In the genomic region with DNA sequence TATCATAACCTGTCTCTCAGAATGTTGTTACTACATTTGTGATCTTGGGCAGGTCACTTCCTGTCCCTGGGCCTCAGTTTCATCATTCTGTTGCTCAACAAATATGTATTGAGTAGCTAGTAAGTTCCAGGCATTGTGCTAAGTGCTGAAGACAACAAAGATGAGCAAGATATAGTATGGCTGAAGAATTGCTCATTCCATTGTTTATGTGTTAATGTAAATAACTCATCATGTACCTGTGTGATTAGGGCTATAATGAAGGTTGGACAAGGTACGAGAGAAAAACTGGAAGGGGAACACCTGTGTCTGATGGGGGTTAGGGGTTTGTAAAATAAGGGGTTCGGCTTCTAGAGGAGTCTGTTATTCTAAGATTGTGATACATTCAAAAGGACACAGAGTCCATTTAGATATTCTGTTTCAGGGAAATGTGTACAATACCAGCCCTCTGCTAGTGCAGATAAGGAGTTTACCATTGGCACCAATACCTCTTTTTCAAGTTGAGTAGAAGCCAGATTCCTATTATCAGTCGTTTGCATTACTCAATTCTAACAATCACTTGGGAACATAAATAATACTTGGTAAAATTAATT, we compare ENCODE assay signal across 24 cellular contexts. TPM values are rescaled to one million over a fixed set of nuclear protein-coding genes. Genes with fewer than 3 reads are reported as not detected.
A peak's percentile ranks its signal among the peaks of the same experiment; 100 is the strongest.
DNase-seq lines count a peak whose midpoint lies in the region; ATAC-seq, FAIRE-seq and TF ChIP-seq lines count a peak whose summit lies in the region.
"Had no signal": no experiment of that assay in that cellular context is flagged by ENCODE, and none has a peak within 500 bp of the region (broad histone marks: within the 10 kb centered on the region; RNA-seq: fewer than 3 reads in every experiment).

No MANE protein-coding gene starts in this region.

- H3K27ac ChIP-seq in HepG2 (ENCODE audit: extremely low read length, insufficient read depth, low read length) (no peak overlapping the region), right lobe of liver (no peak overlapping the region)
- H3K27ac ChIP-seq: A549, PC-9, psoas muscle, tibial artery had no signal

- H3K36me3 Mint-ChIP-seq in WTC11 (no peaks in the 10 kb centered on the region), progenitor cell of endocrine pancreas (ENCODE audit: insufficient read depth) (no peaks in the 10 kb centered on the region)
- H3K36me3 Mint-ChIP-seq: activated CD8-positive, alpha-beta memory T cell treated with anti-CD3 and anti-CD28 coated beads, Interleukin-2, amount 10 ng/mL, durations not matched to agents 7 days and 5 days; IgD-negative memory B cell had no signal

- no peaks in the 10 kb centered on the region for H3K79me2 ChIP-seq in HepG2 (ENCODE audit: insufficient read depth, low read length)

- TF ChIP-seq RAD21 in HepG2 (CRISPR knock-in tag; IDR thresholded peaks at IDR 0.05): no peak

- H3K27me3 ChIP-seq in HepG2 (ENCODE audit: control insufficient read depth in 1 of 2, insufficient read depth in 2 of 2, low read length in 2 of 2): no peaks in the 10 kb centered on the region
- no peaks in the 10 kb centered on the region for H3K27me3 ChIP-seq in right lobe of liver
- H3K27me3 ChIP-seq in MG63: no peaks in the 10 kb centered on the region
- H3K27me3 ChIP-seq: tibial artery had no signal

- H3K27me3 Mint-ChIP-seq in WTC11 (ENCODE audit: low read depth) (no peaks in the 10 kb centered on the region), progenitor cell of endocrine pancreas (no peaks in the 10 kb centered on the region)
- H3K27me3 Mint-ChIP-seq: activated naive CD8-positive, alpha-beta T cell treated with anti-CD3 and anti-CD28 coated beads, Interleukin-2, amount 50 U/mL, for 24 hours; IgD-negative memory B cell had no signal

- DNase-seq in HepG2 (ENCODE audit: low spot score) (no peak), right lobe of liver (no peak), WTC11 (ENCODE audit: low spot score) (no peak), progenitor cell of endocrine pancreas (ENCODE audit: low spot score, unreplicated experiment) (no peak), NCI-H82 (lab: John Stamatoyannopoulos, UW) (no peak), MG63 (no peak)
- DNase-seq: activated CD4-positive, CD25-positive, alpha-beta regulatory T cell; activated CD8-positive, alpha-beta memory T cell treated with anti-CD3 and anti-CD28 coated beads, Interleukin-2, amount 10 ng/mL, durations not matched to agents 7 days and 5 days; activated naive CD8-positive, alpha-beta T cell treated with anti-CD3 and anti-CD28 coated beads, Interleukin-2, amount 50 U/mL, for 24 hours; activated T-cell treated with anti-CD3 and anti-CD28 coated beads, Interleukin-2, amount 50 U/mL, for 48 hours; foreskin fibroblast; left cardiac atrium; NCI-H1436; NCI-H345; psoas muscle; Right ventricle myocardium superior; stimulated activated naive CD4-positive, alpha-beta T cell treated with Interleukin-2 at 50 U/mL for 16 hours; T-helper 9 cell; tibial artery had no signal

- H3K36me3 ChIP-seq in HepG2 (replicated peaks in 1 of 2; ENCODE audit: control insufficient read depth in 1 of 2, insufficient read depth in 2 of 2, low read length in 2 of 2) (no peaks in the 10 kb centered on the region), right lobe of liver (no peaks in the 10 kb centered on the region), MG63 (no peaks in the 10 kb centered on the region)
- H3K36me3 ChIP-seq: tibial artery had no signal

- H3K27ac Mint-ChIP-seq in WTC11 (no peak overlapping the region), progenitor cell of endocrine pancreas (no peak overlapping the region)
- H3K27ac Mint-ChIP-seq: activated CD8-positive, alpha-beta memory T cell treated with anti-CD3 and anti-CD28 coated beads, Interleukin-2, amount 10 ng/mL, durations not matched to agents 7 days and 5 days; activated naive CD8-positive, alpha-beta T cell treated with anti-CD3 and anti-CD28 coated beads, Interleukin-2, amount 50 U/mL, for 24 hours; IgD-negative memory B cell had no signal

- H4K20me1 ChIP-seq in HepG2 (ENCODE audit: insufficient read depth, low read length): no peaks in the 10 kb centered on the region

- TF ChIP-seq CTCF in HepG2 (CRISPR knock-in tag; IDR thresholded peaks at IDR 0.05) (no peak), right lobe of liver (IDR thresholded peaks at IDR 0.05) (no peak), WTC11 (IDR thresholded peaks at IDR 0.05) (no peak), progenitor cell of endocrine pancreas (IDR thresholded peaks at IDR 0.05; ENCODE audit: unreplicated experiment) (no peak)

- POLR2A ChIA-PET in HepG2 (lab: Yijun Ruan, JAX): no interaction called here
- POLR2A ChIA-PET in WTC11 (lab: Charles Lee): interaction anchor here (0.8 kb wide), 1 partner anchor 34 kb away, joined by 3 read pairs; no protein-coding TSS in a partner anchor

- H3K4me2 ChIP-seq in HepG2 (ENCODE audit: low read depth, low read length): no peak overlapping the region
- H3K4me2 ChIP-seq: A549, PC-9 had no signal

- TF ChIP-seq EP300 in HepG2 (IDR thresholded peaks at IDR 0.05; ENCODE audit: low read depth in 2 of 2, low read length in 2 of 2) (no peak), HepG2 (CRISPR knock-in tag; IDR thresholded peaks at IDR 0.05; ENCODE audit: borderline replicate concordance) (no peak)

- peaks cover 12% of the 10 kb centered on the region for H3K4me1 ChIP-seq in HepG2 (ENCODE audit: insufficient read depth, low read length)
- no peaks in the 10 kb centered on the region for H3K4me1 ChIP-seq in right lobe of liver
- H3K4me1 ChIP-seq: psoas muscle, tibial artery had no signal

- no peak overlapping the region for H3K9ac ChIP-seq in HepG2 (ENCODE audit: insufficient read depth, low read depth, low read length)

- H3K9me3 ChIP-seq in HepG2 (ENCODE audit: low read length) (no peaks in the 10 kb centered on the region), right lobe of liver (no peaks in the 10 kb centered on the region), MG63 (no peaks in the 10 kb centered on the region)
- H3K9me3 ChIP-seq: A549, psoas muscle, tibial artery had no signal

- H2AFZ ChIP-seq in HepG2 (ENCODE audit: low read length): no peak overlapping the region
- H2AFZ ChIP-seq: PC-9 had no signal

- no peaks in the 10 kb centered on the region for H3K9me3 Mint-ChIP-seq in WTC11
- H3K9me3 Mint-ChIP-seq in progenitor cell of endocrine pancreas (ENCODE audit: low read depth): no peaks in the 10 kb centered on the region
- H3K9me3 Mint-ChIP-seq: activated naive CD8-positive, alpha-beta T cell treated with anti-CD3 and anti-CD28 coated beads, Interleukin-2, amount 50 U/mL, for 24 hours; IgD-negative memory B cell had no signal

- TF ChIP-seq POLR2A in HepG2 (IDR thresholded peaks at IDR 0.05; ENCODE audit: insufficient read depth in 1 of 2, low read depth in 2 of 2, low read length in 2 of 2) (no peak), right lobe of liver (IDR thresholded peaks at IDR 0.05) (no peak)

- CTCF ChIA-PET in HepG2 (lab: Yijun Ruan, JAX; ENCODE audit: low intra/inter-chr PET ratio, low total read pairs): no interaction called here
- CTCF ChIA-PET in WTC11 (lab: Charles Lee): interaction anchor here (1.3 kb wide), 1 partner anchor 51 kb away, joined by 3 read pairs; no protein-coding TSS in a partner anchor

- intact Hi-C loops in HepG2 (cut with micrococcal nuclease; ENCODE audit: unreplicated experiment) (no loop called here), right lobe of liver (cut with DNase I) (no loop called here)

- WGBS in HepG2 (ENCODE audit: low lambda C conversion rate): 35% methylated on average over 3 of the region's 3 CpGs
- 51% methylated on average over 3 of the region's 3 CpGs for WGBS in right lobe of liver (ENCODE audit: insufficient coverage, low coverage, low lambda C conversion rate, missing lambda C conversion rate)

- H3K4me3 ChIP-seq in HepG2 (replicated peaks in 1 of 3; ENCODE audit: insufficient read depth in 1 of 3, low read depth in 2 of 3, low read length in 3 of 3) (no peak overlapping the region), right lobe of liver (no peak overlapping the region), MG63 (no peak overlapping the region)
- H3K4me3 ChIP-seq: A549, PC-9, psoas muscle, tibial artery had no signal

- FAIRE-seq in HepG2 (lab: Jason Lieb, UNC): no peak
- FAIRE-seq: A549 had no signal

- ATAC-seq in HepG2: no peak
- ATAC-seq in right lobe of liver: no peak
- ATAC-seq in WTC11: no peak
- peak; percentile 81 for ATAC-seq in esophagus mucosa
- no peak for ATAC-seq in GM18519 (IDR thresholded peaks at IDR 0.05; ENCODE audit: low FRiP score, unreplicated experiment)
- ATAC-seq: A549; activated CD8-positive, alpha-beta memory T cell treated with anti-CD3 and anti-CD28 coated beads, Interleukin-2, amount 10 ng/mL, durations not matched to agents 7 days and 5 days; activated naive CD8-positive, alpha-beta T cell treated with anti-CD3 and anti-CD28 coated beads, Interleukin-2, amount 50 U/mL, for 24 hours; left cardiac atrium; psoas muscle had no signal

- in situ Hi-C loops in HepG2 (cut with HindIII; ENCODE audit: extremely low pct_ligation_motif_present, low pct_unique_long_range_greater_than_20kb): no loop called here

- no peak overlapping the region for H3K4me3 Mint-ChIP-seq in WTC11
- H3K4me3 Mint-ChIP-seq in progenitor cell of endocrine pancreas (ENCODE audit: low read depth): no peak overlapping the region
- H3K4me3 Mint-ChIP-seq: activated CD8-positive, alpha-beta memory T cell treated with anti-CD3 and anti-CD28 coated beads, Interleukin-2, amount 10 ng/mL, durations not matched to agents 7 days and 5 days; activated naive CD8-positive, alpha-beta T cell treated with anti-CD3 and anti-CD28 coated beads, Interleukin-2, amount 50 U/mL, for 24 hours; IgD-negative memory B cell had no signal

- BruUV-seq in HepG2 (replicated peaks; lab: Mats Ljungman, UMichigan): no TSS peak

- no peaks in the 10 kb centered on the region for H3K4me1 Mint-ChIP-seq in WTC11
- H3K4me1 Mint-ChIP-seq in progenitor cell of endocrine pancreas (ENCODE audit: low read depth): peaks cover 8% of the 10 kb centered on the region
- H3K4me1 Mint-ChIP-seq: activated CD8-positive, alpha-beta memory T cell treated with anti-CD3 and anti-CD28 coated beads, Interleukin-2, amount 10 ng/mL, durations not matched to agents 7 days and 5 days; activated naive CD8-positive, alpha-beta T cell treated with anti-CD3 and anti-CD28 coated beads, Interleukin-2, amount 50 U/mL, for 24 hours; IgD-negative memory B cell had no signal

RNA-seq across cellular contexts. Expression of a gene that starts 20.0 kb away (rescaled TPM):
- 137 TPM in 2 replicates for total RNA-seq in HepG2 (2016; rRNA removed; fragmentation: Illumina TruSeq; extraction: Trizol)
- total RNA-seq in HepG2 (2016; cell fraction: cytosol; rRNA removed; fragmentation: Illumina TruSeq; extraction: Trizol; ENCODE audit: low read depth): 65.3 and 68.5 TPM in 2 replicates
- total RNA-seq in HepG2 (2016; cell fraction: insoluble cytoplasmic fraction; rRNA removed; fragmentation: Illumina TruSeq; extraction: Trizol): 118 and 133 TPM in 2 replicates
- total RNA-seq in HepG2 (2016; cell fraction: membrane; rRNA removed; fragmentation: Illumina TruSeq; extraction: Trizol): 83.5 and 99.6 TPM in 2 replicates
- total RNA-seq in HepG2 (2016; cell fraction: nucleus; rRNA removed; fragmentation: Illumina TruSeq; extraction: Trizol): 65.3 and 71.5 TPM in 2 replicates
- polyA plus RNA-seq in HepG2 (2011; rRNA removed): 74.1 and 89.3 TPM in 2 replicates
- 114 and 152 TPM in 2 replicates for polyA plus RNA-seq in HepG2 (2011; cell fraction: cytosol; rRNA removed)
- 206 and 230 TPM in 2 replicates for polyA plus RNA-seq in HepG2 (2011; cell fraction: nucleus; rRNA removed)
- polyA plus RNA-seq in HepG2 (2012): 163 and 164 TPM in 2 replicates
- 70.4 and 79.1 TPM in 2 replicates for polyA plus RNA-seq in HepG2 (2016; cell fraction: cytosol; fragmentation: Illumina TruSeq; extraction: Trizol; ENCODE audit: low read depth)
- polyA plus RNA-seq in HepG2 (2016; cell fraction: insoluble cytoplasmic fraction; fragmentation: Illumina TruSeq; extraction: Trizol; ENCODE audit: low read depth): 164 and 224 TPM in 2 replicates
- 82.1 and 83.3 TPM in 2 replicates for polyA plus RNA-seq in HepG2 (2016; cell fraction: membrane; fragmentation: Illumina TruSeq; extraction: Trizol; ENCODE audit: low read depth)
- 151 and 152 TPM in 2 replicates for polyA plus RNA-seq in HepG2 (2016; cell fraction: nucleus; fragmentation: Illumina TruSeq; extraction: Trizol; ENCODE audit: insufficient read depth, low read depth)
- polyA minus RNA-seq in HepG2 (2011; rRNA and poly(A)+ RNA removed; ENCODE audit: low replicate concordance): 163 and 181 TPM in 2 replicates
- polyA minus RNA-seq in HepG2 (2011; cell fraction: cytosol; rRNA and poly(A)+ RNA removed): 63.3 and 66.4 TPM in 2 replicates
- polyA minus RNA-seq in HepG2 (2011; cell fraction: nucleus; rRNA and poly(A)+ RNA removed): 45.7 and 49.9 TPM in 2 replicates
- total RNA-seq in right lobe of liver: 10 to 100 TPM; 17.9 to 44.5 (median 22.0) TPM
- total RNA-seq in WTC11 (2021): 130 to 141 TPM (median 140 TPM) in 3 replicates
- 44.4 TPM for total RNA-seq in esophagus mucosa
- 53.8 and 53.9 TPM in 2 replicates for total RNA-seq in progenitor cell of endocrine pancreas
- total RNA-seq in MG63 (2014; rRNA removed; shearing (Covaris generic); ENCODE audit: low replicate concordance): 65.4 and 69.8 TPM in 2 replicates

RNA-seq across cellular contexts. Expression of a gene that starts 20.3 kb away (rescaled TPM):
- total RNA-seq in HepG2 (2016; rRNA removed; fragmentation: Illumina TruSeq; extraction: Trizol) (38.2 and 55.8 TPM in 2 replicates), right lobe of liver (10 to 100 TPM; 31.0 to 49.4 (median 43.2) TPM), WTC11 (2021) (39.8 to 43.2 TPM (median 40.4 TPM) in 3 replicates), esophagus mucosa (53.6 TPM), progenitor cell of endocrine pancreas (66.2 and 80.5 TPM in 2 replicates)
- total RNA-seq in HepG2 (2016; cell fraction: cytosol; rRNA removed; fragmentation: Illumina TruSeq; extraction: Trizol; ENCODE audit: low read depth): 8.4 and 9.6 TPM in 2 replicates
- total RNA-seq in HepG2 (2016; cell fraction: insoluble cytoplasmic fraction; rRNA removed; fragmentation: Illumina TruSeq; extraction: Trizol): 35.0 and 57.3 TPM in 2 replicates
- 32.3 and 32.6 TPM in 2 replicates for total RNA-seq in HepG2 (2016; cell fraction: membrane; rRNA removed; fragmentation: Illumina TruSeq; extraction: Trizol)
- 40.1 and 44.2 TPM in 2 replicates for total RNA-seq in HepG2 (2016; cell fraction: nucleus; rRNA removed; fragmentation: Illumina TruSeq; extraction: Trizol)
- 47.0 and 50.4 TPM in 2 replicates for polyA plus RNA-seq in HepG2 (2011; rRNA removed)
- 41.2 and 45.8 TPM in 2 replicates for polyA plus RNA-seq in HepG2 (2011; cell fraction: cytosol; rRNA removed)
- polyA plus RNA-seq in HepG2 (2011; cell fraction: nucleus; rRNA removed): 28.7 and 40.6 TPM in 2 replicates
- 19.7 and 20.8 TPM in 2 replicates for polyA plus RNA-seq in HepG2 (2012)
- polyA plus RNA-seq in HepG2 (2016; cell fraction: cytosol; fragmentation: Illumina TruSeq; extraction: Trizol; ENCODE audit: low read depth): 3.6 and 3.7 TPM in 2 replicates
- polyA plus RNA-seq in HepG2 (2016; cell fraction: insoluble cytoplasmic fraction; fragmentation: Illumina TruSeq; extraction: Trizol; ENCODE audit: low read depth): 14.8 and 17.5 TPM in 2 replicates
- 11.7 and 11.9 TPM in 2 replicates for polyA plus RNA-seq in HepG2 (2016; cell fraction: membrane; fragmentation: Illumina TruSeq; extraction: Trizol; ENCODE audit: low read depth)
- polyA plus RNA-seq in HepG2 (2016; cell fraction: nucleus; fragmentation: Illumina TruSeq; extraction: Trizol; ENCODE audit: insufficient read depth, low read depth): 44.8 and 45.2 TPM in 2 replicates
- 119 and 330 TPM in 2 replicates for polyA minus RNA-seq in HepG2 (2011; rRNA and poly(A)+ RNA removed; ENCODE audit: low replicate concordance)
- 48.1 and 69.1 TPM in 2 replicates for polyA minus RNA-seq in HepG2 (2011; cell fraction: cytosol; rRNA and poly(A)+ RNA removed)
- 31.2 and 43.8 TPM in 2 replicates for polyA minus RNA-seq in HepG2 (2011; cell fraction: nucleus; rRNA and poly(A)+ RNA removed)
- 46.0 and 47.2 TPM in 2 replicates for total RNA-seq in MG63 (2014; rRNA removed; shearing (Covaris generic); ENCODE audit: low replicate concordance)

RNA-seq across cellular contexts. Expression of a gene that starts 29.6 kb away (rescaled TPM):
- total RNA-seq in HepG2 (2016; rRNA removed; fragmentation: Illumina TruSeq; extraction: Trizol) (6.6 and 16.0 TPM in 2 replicates), right lobe of liver (10 to 100 TPM in 1 of 6 experiments, 1 to 10 TPM in 5; 6.8 to 10.7 (median 7.5) TPM), WTC11 (2021) (22.1 to 26.7 TPM (median 22.2 TPM) in 3 replicates), esophagus mucosa (7.3 TPM), progenitor cell of endocrine pancreas (26.9 and 31.3 TPM in 2 replicates)
- total RNA-seq in HepG2 (2016; cell fraction: cytosol; rRNA removed; fragmentation: Illumina TruSeq; extraction: Trizol; ENCODE audit: low read depth): 6.2 and 7.8 TPM in 2 replicates
- 5.9 and 16.8 TPM in 2 replicates for total RNA-seq in HepG2 (2016; cell fraction: insoluble cytoplasmic fraction; rRNA removed; fragmentation: Illumina TruSeq; extraction: Trizol)
- total RNA-seq in HepG2 (2016; cell fraction: membrane; rRNA removed; fragmentation: Illumina TruSeq; extraction: Trizol): 10.7 and 11.2 TPM in 2 replicates
- total RNA-seq in HepG2 (2016; cell fraction: nucleus; rRNA removed; fragmentation: Illumina TruSeq; extraction: Trizol): 22.8 and 25.9 TPM in 2 replicates
- polyA plus RNA-seq in HepG2 (2011; rRNA removed): 42.3 and 48.3 TPM in 2 replicates
- 26.1 and 26.6 TPM in 2 replicates for polyA plus RNA-seq in HepG2 (2011; cell fraction: cytosol; rRNA removed)
- polyA plus RNA-seq in HepG2 (2011; cell fraction: nucleus; rRNA removed): 251 and 257 TPM in 2 replicates
- polyA plus RNA-seq in HepG2 (2012): 33.9 and 38.4 TPM in 2 replicates
- 10.7 and 13.2 TPM in 2 replicates for polyA plus RNA-seq in HepG2 (2016; cell fraction: cytosol; fragmentation: Illumina TruSeq; extraction: Trizol; ENCODE audit: low read depth)
- polyA plus RNA-seq in HepG2 (2016; cell fraction: insoluble cytoplasmic fraction; fragmentation: Illumina TruSeq; extraction: Trizol; ENCODE audit: low read depth): 13.2 and 18.2 TPM in 2 replicates
- 19.9 and 20.4 TPM in 2 replicates for polyA plus RNA-seq in HepG2 (2016; cell fraction: membrane; fragmentation: Illumina TruSeq; extraction: Trizol; ENCODE audit: low read depth)
- polyA plus RNA-seq in HepG2 (2016; cell fraction: nucleus; fragmentation: Illumina TruSeq; extraction: Trizol; ENCODE audit: insufficient read depth, low read depth): 85.4 and 93.9 TPM in 2 replicates
- polyA minus RNA-seq in HepG2 (2011; rRNA and poly(A)+ RNA removed; ENCODE audit: low replicate concordance): 4.8 and 24.0 TPM in 2 replicates
- polyA minus RNA-seq in HepG2 (2011; cell fraction: cytosol; rRNA and poly(A)+ RNA removed): 8.4 and 8.6 TPM in 2 replicates
- 41.6 and 47.0 TPM in 2 replicates for polyA minus RNA-seq in HepG2 (2011; cell fraction: nucleus; rRNA and poly(A)+ RNA removed)
- 1.4 and 4.0 TPM in 2 replicates for total RNA-seq in MG63 (2014; rRNA removed; shearing (Covaris generic); ENCODE audit: low replicate concordance)

RNA-seq across cellular contexts. Expression of a gene that starts 47.3 kb away (rescaled TPM):
- total RNA-seq in HepG2 (2016; rRNA removed; fragmentation: Illumina TruSeq; extraction: Trizol): 9.3 and 19.9 TPM in 2 replicates
- total RNA-seq in HepG2 (2016; cell fraction: cytosol; rRNA removed; fragmentation: Illumina TruSeq; extraction: Trizol; ENCODE audit: low read depth): 2.9 and 5.1 TPM in 2 replicates
- 10.2 and 18.9 TPM in 2 replicates for total RNA-seq in HepG2 (2016; cell fraction: insoluble cytoplasmic fraction; rRNA removed; fragmentation: Illumina TruSeq; extraction: Trizol)
- total RNA-seq in HepG2 (2016; cell fraction: membrane; rRNA removed; fragmentation: Illumina TruSeq; extraction: Trizol): 8.9 and 10.3 TPM in 2 replicates
- total RNA-seq in HepG2 (2016; cell fraction: nucleus; rRNA removed; fragmentation: Illumina TruSeq; extraction: Trizol): 10.2 and 14.4 TPM in 2 replicates
- 6.0 and 7.5 TPM in 2 replicates for polyA plus RNA-seq in HepG2 (2011; rRNA removed)
- 3.4 and 6.4 TPM in 2 replicates for polyA plus RNA-seq in HepG2 (2011; cell fraction: cytosol; rRNA removed)
- 38.3 and 39.7 TPM in 2 replicates for polyA plus RNA-seq in HepG2 (2011; cell fraction: nucleus; rRNA removed)
- polyA plus RNA-seq in HepG2 (2012): 7.4 and 10.5 TPM in 2 replicates
- 2.3 and 2.4 TPM in 2 replicates for polyA plus RNA-seq in HepG2 (2016; cell fraction: cytosol; fragmentation: Illumina TruSeq; extraction: Trizol; ENCODE audit: low read depth)
- 8.9 and 12.6 TPM in 2 replicates for polyA plus RNA-seq in HepG2 (2016; cell fraction: insoluble cytoplasmic fraction; fragmentation: Illumina TruSeq; extraction: Trizol; ENCODE audit: low read depth)
- polyA plus RNA-seq in HepG2 (2016; cell fraction: membrane; fragmentation: Illumina TruSeq; extraction: Trizol; ENCODE audit: low read depth): 5.4 and 5.8 TPM in 2 replicates
- polyA plus RNA-seq in HepG2 (2016; cell fraction: nucleus; fragmentation: Illumina TruSeq; extraction: Trizol; ENCODE audit: insufficient read depth, low read depth): 31.7 and 34.0 TPM in 2 replicates
- polyA minus RNA-seq in HepG2 (2011; rRNA and poly(A)+ RNA removed; ENCODE audit: low replicate concordance): 7.4 and 8.5 TPM in 2 replicates
- 5.2 and 7.6 TPM in 2 replicates for polyA minus RNA-seq in HepG2 (2011; cell fraction: cytosol; rRNA and poly(A)+ RNA removed)
- 6.4 and 7.6 TPM in 2 replicates for polyA minus RNA-seq in HepG2 (2011; cell fraction: nucleus; rRNA and poly(A)+ RNA removed)
- 10 to 100 TPM in 5 of 6 experiments, 1 to 10 TPM in 1; 8.1 to 23.7 (median 11.2) TPM for total RNA-seq in right lobe of liver
- 33.0 to 40.2 TPM (median 35.6 TPM) in 3 replicates for total RNA-seq in WTC11 (2021)
- total RNA-seq in esophagus mucosa: 49.6 TPM
- 14.1 and 16.2 TPM in 2 replicates for total RNA-seq in progenitor cell of endocrine pancreas
- total RNA-seq in MG63 (2014; rRNA removed; shearing (Covaris generic); ENCODE audit: low replicate concordance): 16.5 and 54.1 TPM in 2 replicates

RNA-seq across cellular contexts. Expression of a gene that starts 52.0 kb away (rescaled TPM):
- 20.1 and 22.4 TPM in 2 replicates for total RNA-seq in HepG2 (2016; rRNA removed; fragmentation: Illumina TruSeq; extraction: Trizol)
- total RNA-seq in HepG2 (2016; cell fraction: cytosol; rRNA removed; fragmentation: Illumina TruSeq; extraction: Trizol; ENCODE audit: low read depth): 25.7 and 27.1 TPM in 2 replicates
- 19.5 and 23.7 TPM in 2 replicates for total RNA-seq in HepG2 (2016; cell fraction: insoluble cytoplasmic fraction; rRNA removed; fragmentation: Illumina TruSeq; extraction: Trizol)
- 36.3 and 38.4 TPM in 2 replicates for total RNA-seq in HepG2 (2016; cell fraction: membrane; rRNA removed; fragmentation: Illumina TruSeq; extraction: Trizol)
- 19.9 and 24.0 TPM in 2 replicates for total RNA-seq in HepG2 (2016; cell fraction: nucleus; rRNA removed; fragmentation: Illumina TruSeq; extraction: Trizol)
- 5.5 and 6.5 TPM in 2 replicates for polyA plus RNA-seq in HepG2 (2011; rRNA removed)
- polyA plus RNA-seq in HepG2 (2011; cell fraction: cytosol; rRNA removed): 3.1 and 3.3 TPM in 2 replicates
- 15.1 and 18.7 TPM in 2 replicates for polyA plus RNA-seq in HepG2 (2011; cell fraction: nucleus; rRNA removed)
- polyA plus RNA-seq in HepG2 (2012): 6.5 and 8.5 TPM in 2 replicates
- 36.9 and 41.0 TPM in 2 replicates for polyA plus RNA-seq in HepG2 (2016; cell fraction: cytosol; fragmentation: Illumina TruSeq; extraction: Trizol; ENCODE audit: low read depth)
- 31.0 and 31.1 TPM in 2 replicates for polyA plus RNA-seq in HepG2 (2016; cell fraction: insoluble cytoplasmic fraction; fragmentation: Illumina TruSeq; extraction: Trizol; ENCODE audit: low read depth)
- polyA plus RNA-seq in HepG2 (2016; cell fraction: membrane; fragmentation: Illumina TruSeq; extraction: Trizol; ENCODE audit: low read depth): 41.0 and 42.1 TPM in 2 replicates
- 56.5 and 60.1 TPM in 2 replicates for polyA plus RNA-seq in HepG2 (2016; cell fraction: nucleus; fragmentation: Illumina TruSeq; extraction: Trizol; ENCODE audit: insufficient read depth, low read depth)
- polyA minus RNA-seq in HepG2 (2011; rRNA and poly(A)+ RNA removed; ENCODE audit: low replicate concordance): 2.7 and 15.4 TPM in 2 replicates
- 1.6 and 2.4 TPM in 2 replicates for polyA minus RNA-seq in HepG2 (2011; cell fraction: cytosol; rRNA and poly(A)+ RNA removed)
- polyA minus RNA-seq in HepG2 (2011; cell fraction: nucleus; rRNA and poly(A)+ RNA removed): 9.1 and 9.4 TPM in 2 replicates
- 1 to 10 TPM in 2 of 6 experiments, under 1 TPM in 4; 0.26 to 2.4 (median 0.76) TPM for total RNA-seq in right lobe of liver
- 20.1 to 23.3 TPM (median 21.6 TPM) in 3 replicates for total RNA-seq in WTC11 (2021)
- 2.9 TPM for total RNA-seq in esophagus mucosa
- 18.1 and 19.6 TPM in 2 replicates for total RNA-seq in progenitor cell of endocrine pancreas
- 5.6 and 29.6 TPM in 2 replicates for total RNA-seq in MG63 (2014; rRNA removed; shearing (Covaris generic); ENCODE audit: low replicate concordance)
